Comparison of ENCODE assay signal across 23 cellular contexts in the genomic region with DNA sequence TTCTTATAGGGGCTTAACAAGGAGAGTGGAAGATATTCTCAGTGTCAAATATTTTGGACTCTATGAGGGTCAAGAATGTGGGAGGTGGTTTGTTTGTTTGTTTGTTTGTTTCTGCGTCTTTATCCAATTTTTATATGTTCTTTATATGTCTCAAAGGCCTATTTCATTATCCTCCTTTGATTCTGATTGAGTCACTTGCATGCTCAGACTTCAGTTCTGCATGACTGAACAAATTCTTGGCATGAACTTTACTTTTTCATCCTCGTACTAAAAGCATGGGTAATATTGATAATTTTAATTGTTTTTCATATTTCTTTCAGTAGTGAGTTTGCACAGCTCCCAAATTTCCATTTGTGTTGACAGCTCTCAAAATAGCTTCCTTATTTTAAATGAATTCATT. TPM values are rescaled to one million over a fixed set of nuclear protein-coding genes. Genes with fewer than 3 reads are reported as not detected.
A peak's percentile ranks its signal among the peaks of the same experiment; 100 is the strongest.
DNase-seq lines count a peak whose midpoint lies in the region; ATAC-seq and TF ChIP-seq lines count a peak whose summit lies in the region.
"Had no signal": no experiment of that assay in that cellular context is flagged by ENCODE, and none has a peak within 500 bp of the region (broad histone marks: within the 10 kb centered on the region; RNA-seq: fewer than 3 reads in every experiment).

No MANE protein-coding gene starts in this region.

- no peak for TF ChIP-seq RAD21 in Ishikawa (IDR thresholded peaks at IDR 0.05; ENCODE audit: low read depth)

- DNase-seq in AG10803 (ENCODE audit: low read depth) (peak; percentile 63), amniotic stem cell (lab: John Stamatoyannopoulos, UW) (peak; percentile 3), foreskin melanocyte (peak; percentile 60), NCI-H1105 (lab: John Stamatoyannopoulos, UW) (no peak), prostate gland (ENCODE audit: low spot score) (no peak), mesendoderm (no peak)
- DNase-seq: activated CD8-positive, alpha-beta memory T cell treated with anti-CD3 and anti-CD28 coated beads for 24 hours; activated T-cell treated with anti-CD3 and anti-CD28 coated beads, Interleukin-2, amount 50 U/mL, for 72 hours; caudate nucleus; CD8-positive, alpha-beta memory T cell; GOT3; head of caudate nucleus; lower lobe of right lung; NCI-H1092 treated with DMSO at 0.1 percent for 48 hours; NCI-H82; nucleus accumbens; OCI-M1; right cardiac atrium; uterus had no signal

- intact Hi-C loops in prostate gland (cut with DNase I) = no loop called here

- H3K4me1 ChIP-seq in prostate gland (replicated peaks) (no peaks in the 10 kb centered on the region), mesendoderm (ENCODE audit: control insufficient read depth, low read depth, low read length) (no peaks in the 10 kb centered on the region)
- H3K4me1 ChIP-seq: lower lobe of right lung, suprapubic skin, uterus had no signal

- no peak overlapping the region for H3K4me3 ChIP-seq in AG10803 (ENCODE audit: low read length)
- no peak overlapping the region for H3K4me3 ChIP-seq in prostate gland
- no peak overlapping the region for H3K4me3 ChIP-seq in mesendoderm (ENCODE audit: low read length)
- H3K4me3 ChIP-seq: lower lobe of right lung, suprapubic skin, uterus had no signal

- no peak overlapping the region for H3K18ac ChIP-seq in mesendoderm (ENCODE audit: low read length)

- WGBS in prostate gland = 38% methylated on average over 2 of the region's 2 CpGs
- WGBS in mesendoderm (ENCODE audit: extremely low coverage, insufficient coverage, low lambda C conversion rate) = no CpG with 5 or more reads among the region's 2 CpGs

- no peak overlapping the region for H3K4ac ChIP-seq in mesendoderm (ENCODE audit: low read depth, low read length)

- no peak for TF ChIP-seq POLR2A in prostate gland (IDR thresholded peaks at IDR 0.05)

- no peak overlapping the region for H3K4me2 ChIP-seq in mesendoderm (ENCODE audit: low read length)

- H4K8ac ChIP-seq in mesendoderm (ENCODE audit: low read depth, low read length) = no peak overlapping the region

- no peak overlapping the region for H2BK5ac ChIP-seq in mesendoderm (ENCODE audit: low read length)

- H3K9ac ChIP-seq in mesendoderm (ENCODE audit: low read length) = no peak overlapping the region

- H3K56ac ChIP-seq in mesendoderm (ENCODE audit: low read length) = no peak overlapping the region

- H2BK120ac ChIP-seq in mesendoderm (ENCODE audit: low read depth, low read length) = no peak overlapping the region

- H2AK5ac ChIP-seq in mesendoderm (ENCODE audit: low read length) = no peak overlapping the region

- no peak overlapping the region for H4K5ac ChIP-seq in mesendoderm (ENCODE audit: low read length)

- no peaks in the 10 kb centered on the region for H3K79me2 ChIP-seq in mesendoderm (ENCODE audit: control insufficient read depth, insufficient read depth, low read length)

- H3K23ac ChIP-seq in mesendoderm (ENCODE audit: low read length) = no peak overlapping the region

- ATAC-seq in HG03159 (IDR thresholded peaks at IDR 0.05; ENCODE audit: unreplicated experiment) = no peak
- ATAC-seq: activated T-cell treated with anti-CD3 and anti-CD28 coated beads, Interleukin-2, amount 50 U/mL, for 72 hours; esophagus mucosa; lower lobe of right lung; right cardiac atrium had no signal

- H3K36me3 ChIP-seq in prostate gland (no peaks in the 10 kb centered on the region), mesendoderm (ENCODE audit: control insufficient read depth, insufficient read depth, low read length) (no peaks in the 10 kb centered on the region)
- H3K36me3 ChIP-seq: lower lobe of right lung, suprapubic skin, uterus had no signal

- no peaks in the 10 kb centered on the region for H3K79me1 ChIP-seq in mesendoderm (ENCODE audit: low read length)

- no peaks in the 10 kb centered on the region for H3K9me3 ChIP-seq in prostate gland
- H3K9me3 ChIP-seq: lower lobe of right lung, suprapubic skin, uterus had no signal

- H3K27ac ChIP-seq in prostate gland (no peak overlapping the region), mesendoderm (ENCODE audit: low read depth, low read length) (no peak overlapping the region)
- H3K27ac ChIP-seq: lower lobe of right lung, suprapubic skin, uterus had no signal

- no peak overlapping the region for H2BK15ac ChIP-seq in mesendoderm (replicated peaks; ENCODE audit: low read depth)

- TF ChIP-seq CTCF in AG10803 (conservative IDR thresholded peaks at IDR 0.05; ENCODE audit: low read length) (no peak), prostate gland (IDR thresholded peaks at IDR 0.05) (no peak)

- H3K27me3 ChIP-seq in prostate gland (replicated peaks; ENCODE audit: insufficient read depth) = no peaks in the 10 kb centered on the region
- H3K27me3 ChIP-seq in mesendoderm (ENCODE audit: insufficient read depth, low read length, poor library complexity) = no peaks in the 10 kb centered on the region
- H3K27me3 ChIP-seq: suprapubic skin, uterus had no signal

- TF ChIP-seq EP300 in Ishikawa (IDR thresholded peaks at IDR 0.05; ENCODE audit: borderline replicate concordance) = no peak

TF ChIP-seq in Ishikawa, 13 proteins besides CTCF, POLR2A, EP300 and RAD21:
- peak; percentile 49 for TF ChIP-seq TEAD4 (IDR thresholded peaks at IDR 0.05)
- peak; percentile 84 for TF ChIP-seq NFIC (IDR thresholded peaks at IDR 0.05)
- TF ChIP-seq MAX (IDR thresholded peaks at IDR 0.05) = no peak

RNA-seq across cellular contexts. Expression of gene ERBIN, which starts 19.2 kb away (rescaled TPM):
- total RNA-seq in prostate gland = 10 to 100 TPM; 68.8 to 73.6 TPM
- 20.2 TPM for polyA plus RNA-seq in mesendoderm (2013, experiment 1 of 2)
- 21.1 TPM for polyA plus RNA-seq in mesendoderm (2013, experiment 2 of 2)

Comparison
In these comparisons a context has a peak if more than half of its experiments do, and no peak if none do; other contexts are left out.
1. DNase-seq: peak in AG10803 (single experiment), amniotic stem cell (single experiment) and foreskin melanocyte (single experiment); none in NCI-H1105 (single experiment), prostate gland (single experiment) and mesendoderm (single experiment).